1 cellular context compared by ENCODE assay signal in the genomic region with DNA sequence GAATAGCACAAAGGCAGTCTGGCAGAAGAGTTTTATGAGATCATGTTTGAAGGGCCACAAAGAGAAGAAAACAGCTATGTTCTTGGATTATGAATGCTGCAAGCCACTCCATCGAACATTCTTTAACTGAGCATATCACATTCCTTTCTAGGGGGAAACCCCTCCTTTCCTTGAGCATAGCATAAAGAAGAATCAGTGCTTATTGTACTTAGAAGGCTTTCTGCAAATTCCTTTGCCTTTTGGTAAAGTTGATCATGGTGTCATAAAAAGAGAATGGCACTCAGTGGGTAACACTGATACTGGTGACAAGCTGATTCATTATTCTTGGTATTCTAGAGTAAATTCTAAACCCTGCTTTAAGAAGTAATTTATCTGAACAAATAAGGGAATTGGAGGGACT.
TF ChIP-seq lines count a peak whose summit lies in the region.

No MANE protein-coding gene starts in this region.

TF ChIP-seq in IMR-90, 13 proteins besides CTCF, POLR2A, EP300 and RAD21 (continued from another document):
- TF ChIP-seq RCOR1 (IDR thresholded peaks at IDR 0.05; ENCODE audit: insufficient replicate concordance, low read length), result no peak
- no peak for TF ChIP-seq CHD1 (IDR thresholded peaks at IDR 0.05; ENCODE audit: low read depth, low read length)
- no peak for TF ChIP-seq FOS (IDR thresholded peaks at IDR 0.05; ENCODE audit: low read depth, low read length)
